In the genomic region with DNA sequence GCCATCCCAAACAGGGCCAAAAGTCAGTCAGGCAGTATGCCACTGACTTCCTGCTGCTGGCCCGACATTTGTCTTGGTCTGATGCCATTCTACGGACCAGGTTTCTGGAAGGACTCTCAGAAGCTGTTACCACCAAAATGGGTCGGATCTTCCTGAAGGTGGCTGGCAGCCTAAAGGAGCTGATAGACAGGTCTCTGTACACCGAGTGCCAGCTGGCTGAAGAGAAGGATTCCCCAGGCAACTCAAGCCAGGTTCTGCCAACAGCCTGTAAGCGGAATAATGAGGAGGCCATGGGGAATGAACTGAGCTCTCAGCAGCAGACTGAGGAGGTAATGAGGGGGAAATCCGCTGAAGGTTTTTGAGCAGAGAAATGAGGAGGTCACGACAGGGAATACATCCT, we compare ENCODE assay signal across 26 cellular contexts.
"Had no signal": no experiment of that assay in that cellular context is flagged by ENCODE, and none has a peak within 500 bp of the region (broad histone marks: within the 10 kb centered on the region; RNA-seq: fewer than 3 reads in every experiment).

No MANE protein-coding gene starts in this region.

- H3K36me3 ChIP-seq: breast epithelium, colonic mucosa, left ventricle myocardium inferior, right lobe of liver, thoracic aorta had no signal

- H3K27me3 ChIP-seq: hepatocyte, right lobe of liver had no signal

- H3K9me3 ChIP-seq: breast epithelium, colonic mucosa, left ventricle myocardium inferior, right lobe of liver, thoracic aorta had no signal

- H3K4me1 ChIP-seq: breast epithelium, colonic mucosa, left ventricle myocardium inferior, parathyroid adenoma had no signal

- DNase-seq: activated CD4-positive, alpha-beta memory T cell treated with anti-CD3 and anti-CD28 coated beads, Interleukin-2, amount 10 ng/mL, durations not matched to agents 7 days and 5 days; activated CD4-positive, alpha-beta T cell treated with anti-CD3 and anti-CD28 coated beads, Interleukin-2, amount 10 ng/mL, durations not matched to agents 7 days and 5 days; activated CD4-positive, CD25-positive, alpha-beta regulatory T cell treated with anti-CD3 and anti-CD28 coated beads, Interleukin-2, amount 50 U/mL, for 72 hours; activated CD8-positive, alpha-beta memory T cell treated with anti-CD3 and anti-CD28 coated beads, Interleukin-2, amount 50 U/mL, for 48 hours; activated naive CD8-positive, alpha-beta T cell treated with anti-CD3 and anti-CD28 coated beads, Interleukin-2, amount 50 U/mL, for 24 hours; activated T-cell treated with anti-CD3 and anti-CD28 coated beads, Interleukin-2, amount 50 U/mL, for 24 hours; central memory CD4-positive, alpha-beta T cell; colonic mucosa; effector memory CD4-positive, alpha-beta T cell; islet precursor cell; left ventricle myocardium inferior; mammary epithelial cell; naive thymus-derived CD4-positive, alpha-beta T cell; right lobe of liver; stimulated activated CD4-positive, alpha-beta T cell treated with anti-CD3 and anti-CD28 coated beads, Interleukin-12 subunit alpha, Interleukin-12 subunit beta, amount 100 ng/mL, for 4 hours; stimulated activated CD4-positive, alpha-beta T cell treated with anti-CD3 and anti-CD28 coated beads, Interleukin-4, amount 100 ng/mL, for 1 hour; stimulated activated naive CD8-positive, alpha-beta T cell treated with anti-CD3 and anti-CD28 coated beads, Interleukin-15, Interleukin-2, amounts not matched to agents 100 U/mL and 50 U/mL, for 24 hours; T-helper 2 cell; trophoblast cell had no signal

- H3K4me3 ChIP-seq: breast epithelium, colonic mucosa, dorsolateral prefrontal cortex, hepatocyte, left ventricle myocardium inferior, right lobe of liver, skin epidermis, thoracic aorta had no signal

- ATAC-seq: activated naive CD8-positive, alpha-beta T cell treated with anti-CD3 and anti-CD28 coated beads, Interleukin-2, amount 50 U/mL, for 24 hours; activated T-helper 17 cell treated with anti-CD3 and anti-CD28 coated beads, Interleukin-2, amount 50 U/mL, for 72 hours; naive thymus-derived CD4-positive, alpha-beta T cell; right lobe of liver; stimulated activated naive CD8-positive, alpha-beta T cell treated with anti-CD3 and anti-CD28 coated beads, Interleukin-15, Interleukin-2, amounts not matched to agents 100 U/mL and 50 U/mL, for 24 hours had no signal

- H3K27ac ChIP-seq: breast epithelium, colonic mucosa, dorsolateral prefrontal cortex, hepatocyte, left ventricle myocardium inferior, parathyroid adenoma, right lobe of liver, skin epidermis, thoracic aorta had no signal
